ENCODE assay signal across 19 cellular contexts in the genomic region with DNA sequence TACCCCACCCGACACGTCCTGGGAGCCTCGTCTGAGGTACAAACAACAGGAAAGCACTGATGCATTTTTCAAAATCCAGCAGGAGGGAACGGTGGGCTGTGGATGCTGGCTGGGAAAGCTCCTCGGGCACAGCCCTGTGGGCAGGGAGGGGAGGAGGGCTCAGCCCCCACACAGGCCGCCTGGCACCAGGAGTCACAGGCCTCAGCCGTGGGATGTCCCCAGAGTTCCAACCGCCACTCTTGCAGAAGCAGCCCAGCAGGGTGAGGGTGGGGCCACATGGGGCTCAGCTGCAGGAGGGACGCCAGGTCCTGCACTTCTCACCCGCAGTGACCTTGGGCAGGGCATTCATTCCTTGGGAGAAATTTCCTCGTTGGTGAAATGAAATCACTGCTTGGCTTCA.
"Had no signal": no experiment of that assay in that cellular context is flagged by ENCODE, and none has a peak within 500 bp of the region (broad histone marks: within the 10 kb centered on the region; RNA-seq: fewer than 3 reads in every experiment).

No MANE protein-coding gene starts in this region.

- H3K4me1 ChIP-seq: gastroesophageal sphincter had no signal

- H3K9me3 Mint-ChIP-seq: activated CD4-positive, alpha-beta T cell treated with anti-CD3 and anti-CD28 coated beads, Interleukin-2, amount 10 ng/mL, durations not matched to agents 24 days and 14 days; type B pancreatic cell had no signal

- H3K4me3 ChIP-seq: coronary artery, gastroesophageal sphincter, thoracic aorta had no signal

- ATAC-seq: activated CD4-positive, CD25-positive, alpha-beta regulatory T cell treated with anti-CD3 and anti-CD28 coated beads, Interleukin-2, amount 50 U/mL, for 24 hours; activated CD8-positive, alpha-beta memory T cell treated with anti-CD3 and anti-CD28 coated beads, Interleukin-2, amount 10 ng/mL, durations not matched to agents 7 days and 5 days; activated CD8-positive, alpha-beta T cell treated with anti-CD3 and anti-CD28 coated beads for 36 hours; gastroesophageal sphincter; T-cell had no signal

- H3K36me3 ChIP-seq: gastroesophageal sphincter, thoracic aorta had no signal

- H3K27me3 Mint-ChIP-seq: activated CD4-positive, alpha-beta T cell treated with anti-CD3 and anti-CD28 coated beads, Interleukin-2, amount 10 ng/mL, durations not matched to agents 24 days and 14 days; activated CD8-positive, alpha-beta memory T cell treated with anti-CD3 and anti-CD28 coated beads, Interleukin-2, amount 10 ng/mL, durations not matched to agents 7 days and 5 days; activated CD8-positive, alpha-beta T cell treated with anti-CD3 and anti-CD28 coated beads for 36 hours; T-cell had no signal

- H3K27ac ChIP-seq: coronary artery, epithelial cell of prostate, gastroesophageal sphincter, thoracic aorta, VCaP had no signal

- H3K36me3 Mint-ChIP-seq: activated CD8-positive, alpha-beta memory T cell treated with anti-CD3 and anti-CD28 coated beads, Interleukin-2, amount 10 ng/mL, durations not matched to agents 7 days and 5 days; type B pancreatic cell had no signal

- H3K4me1 Mint-ChIP-seq: activated CD4-positive, alpha-beta T cell treated with anti-CD3 and anti-CD28 coated beads, Interleukin-2, amount 10 ng/mL, durations not matched to agents 24 days and 14 days; activated CD8-positive, alpha-beta memory T cell treated with anti-CD3 and anti-CD28 coated beads, Interleukin-2, amount 10 ng/mL, durations not matched to agents 7 days and 5 days; nephron progenitor cell had no signal

- H3K27ac Mint-ChIP-seq: activated CD4-positive, alpha-beta T cell treated with anti-CD3 and anti-CD28 coated beads, Interleukin-2, amount 10 ng/mL, durations not matched to agents 24 days and 14 days; activated CD8-positive, alpha-beta memory T cell treated with anti-CD3 and anti-CD28 coated beads, Interleukin-2, amount 10 ng/mL, durations not matched to agents 7 days and 5 days; activated CD8-positive, alpha-beta T cell treated with anti-CD3 and anti-CD28 coated beads for 36 hours; activated T-helper 1 cell treated with anti-CD3 and anti-CD28 coated beads, Interleukin-12 subunit alpha, Interleukin-12 subunit beta, Interleukin-2, Interleukin-4 antibody, amounts not matched to agents 30 ng/mL and 10 ng/mL and 1 ng/mL, durations not matched to agents 14 hours and 24 hours and 36 hours; nephron progenitor cell; T-cell; T-helper 2 cell treated with Interferon-gamma antibody and Interleukin-4, amounts not matched to agents 5 μg/mL and 100 μg/mL, for 36 hours; type B pancreatic cell had no signal

- DNase-seq: activated CD4-positive, alpha-beta T cell treated with anti-CD3 and anti-CD28 coated beads, Interleukin-2, amount 10 ng/mL, durations not matched to agents 24 days and 14 days; activated CD8-positive, alpha-beta memory T cell treated with anti-CD3 and anti-CD28 coated beads, Interleukin-2, amount 10 ng/mL, durations not matched to agents 7 days and 5 days; activated CD8-positive, alpha-beta T cell treated with anti-CD3 and anti-CD28 coated beads for 36 hours; amygdala; cerebellar nuclear complex; nucleus accumbens; stimulated activated CD4-positive, alpha-beta T cell treated with anti-CD3 and anti-CD28 coated beads, Interleukin-4, amount 100 ng/mL, for 24 hours; stimulated activated naive CD4-positive, alpha-beta T cell treated with Interleukin-2 at 50 U/mL for 16 hours; T-cell had no signal

- H3K4me3 Mint-ChIP-seq: activated CD4-positive, alpha-beta T cell treated with anti-CD3 and anti-CD28 coated beads, Interleukin-2, amount 10 ng/mL, durations not matched to agents 24 days and 14 days; activated CD8-positive, alpha-beta memory T cell treated with anti-CD3 and anti-CD28 coated beads, Interleukin-2, amount 10 ng/mL, durations not matched to agents 7 days and 5 days; activated CD8-positive, alpha-beta T cell treated with anti-CD3 and anti-CD28 coated beads for 36 hours; activated T-helper 1 cell treated with anti-CD3 and anti-CD28 coated beads, Interleukin-12 subunit alpha, Interleukin-12 subunit beta, Interleukin-2, Interleukin-4 antibody, amounts not matched to agents 30 ng/mL and 10 ng/mL and 1 ng/mL, durations not matched to agents 14 hours and 24 hours and 36 hours; nephron progenitor cell; T-cell; T-helper 2 cell treated with Interferon-gamma antibody and Interleukin-4, amounts not matched to agents 5 μg/mL and 100 μg/mL, for 36 hours; type B pancreatic cell had no signal
